ENCODE assay signal across 8 cellular contexts in genomic region chr7:100705753-100706671, GRCh38. TPM values are rescaled to one million over a fixed set of nuclear protein-coding genes. Genes with fewer than 3 reads are reported as not detected.
A peak's percentile ranks its signal among the peaks of the same experiment; 100 is the strongest.
DNase-seq lines count a peak whose midpoint lies in the region; ATAC-seq lines count a peak whose summit lies in the region.

POP7 (plus strand) TSS chr7:100706121; CDS start chr7:100706831, 710 bp downstream.

- peaks cover 11 to 17% of the 10 kb centered on the region in 2 donors for H3K4me1 Mint-ChIP-seq in effector memory CD8-positive, alpha-beta T cell (ENCODE audit: low read depth in 2 of 2)
- peaks cover 8% of the 10 kb centered on the region for H3K4me1 Mint-ChIP-seq in memory B cell

- peak; percentile 99 for DNase-seq in COLO668 (lab: John Stamatoyannopoulos, UW; ENCODE audit: unreplicated experiment)
- peak; percentile 95 for DNase-seq in HT1080 (ENCODE audit: low read depth)
- DNase-seq in NOMO-1 treated with DMSO at 0.1 percent for 48 hours (lab: John Stamatoyannopoulos, UW; ENCODE audit: unreplicated experiment), result peak; percentile 99
- peak; percentile 97 for DNase-seq in activated CD8-positive, alpha-beta memory T cell treated with anti-CD3 and anti-CD28 coated beads for 4 hours (ENCODE audit: low read depth in 2 of 2)
- peak; percentile 97 to 98 (median 98) for DNase-seq in effector memory CD8-positive, alpha-beta T cell
- DNase-seq in memory B cell (ENCODE audit: low spot score in 2 of 2), result peak; percentile 96
- peak; percentile 94 for DNase-seq in stimulated activated CD8-positive, alpha-beta memory T cell treated with anti-CD3 and anti-CD28 coated beads, Interleukin-12 subunit alpha, Interleukin-12 subunit beta, amount 100 ng/mL, for 24 hours (ENCODE audit: extremely low read depth)

- H3K4me3 Mint-ChIP-seq in effector memory CD8-positive, alpha-beta T cell, result peak within 1 kb of the TSS; percentile 96 to 98
- peak within 1 kb of the TSS; percentile 95 for H3K4me3 Mint-ChIP-seq in memory B cell

- peak; percentile 73 for ATAC-seq in GM21360 (IDR thresholded peaks at IDR 0.05; ENCODE audit: unreplicated experiment)
- peak; percentile 94 for ATAC-seq in effector memory CD8-positive, alpha-beta T cell (replicated peaks)
- ATAC-seq in memory B cell (ENCODE audit: low read depth), result peak; percentile 94

- H3K9me3 Mint-ChIP-seq in effector memory CD8-positive, alpha-beta T cell, result no peaks in the 10 kb centered on the region
- H3K9me3 Mint-ChIP-seq in memory B cell, result no peaks in the 10 kb centered on the region

- peaks cover 21% of the 10 kb centered on the region for H3K36me3 Mint-ChIP-seq in effector memory CD8-positive, alpha-beta T cell (ENCODE audit: insufficient read depth)
- H3K36me3 Mint-ChIP-seq in memory B cell, result peaks cover 2% of the 10 kb centered on the region

- H3K27me3 Mint-ChIP-seq in effector memory CD8-positive, alpha-beta T cell, result peaks cover 0 to 5% of the 10 kb centered on the region in 2 donors
- H3K27me3 Mint-ChIP-seq in memory B cell, result no peaks in the 10 kb centered on the region

- H3K27ac Mint-ChIP-seq in effector memory CD8-positive, alpha-beta T cell, result peak within 1 kb of the TSS; percentile 97 to 98
- H3K27ac Mint-ChIP-seq in memory B cell, result peak within 1 kb of the TSS; percentile 91

RNA-seq across cellular contexts. Expression of gene POP7, which starts in this region (rescaled TPM):
- total RNA-seq in HT1080 (2014; rRNA removed; shearing (Covaris generic)), result 167 and 168 TPM in 2 replicates
- 42.8 and 59.8 TPM in 2 replicates for polyA plus RNA-seq in HT1080 (2015; cell fraction: cytosol; rRNA removed)
- 19.2 TPM in 2 replicates for polyA plus RNA-seq in HT1080 (2015; cell fraction: nucleus; rRNA removed)

Comparison
In these comparisons a context has a peak if more than half of its experiments do, and no peak if none do; other contexts are left out.
1. Peak in every context shown above with its lines: DNase-seq and ATAC-seq.